Comparison of ENCODE assay signal across 9 cellular contexts in genomic region chr22:35154937-35155387, GRCh38.
DNase-seq lines count a peak whose midpoint lies in the region; ATAC-seq, FAIRE-seq and TF ChIP-seq lines count a peak whose summit lies in the region.
"Had no signal": no experiment of that assay in that cellular context is flagged by ENCODE, and none has a peak within 500 bp of the region (broad histone marks: within the 10 kb centered on the region; RNA-seq: fewer than 3 reads in every experiment).

No MANE protein-coding gene starts in this region.

- no peak for FAIRE-seq in HTR-8/SVneo (lab: Jason Lieb, UNC)
- FAIRE-seq in H1 (lab: Jason Lieb, UNC) = peak; percentile 94

- no peak overlapping the region for H2BK12ac ChIP-seq in H1 (ENCODE audit: low read depth, low read length)

- H3K18ac ChIP-seq in H1 (ENCODE audit: extremely low read depth, low read length) = no peak overlapping the region

- no peak overlapping the region for H3K56ac ChIP-seq in H1 (replicated peaks; ENCODE audit: insufficient read length, low read depth, low read length)

- H3K27ac Mint-ChIP-seq in mesothelial cell of epicardium = no peak overlapping the region

- no peak overlapping the region for H3K4me3 Mint-ChIP-seq in mesothelial cell of epicardium

- H2BK20ac ChIP-seq in H1 (ENCODE audit: low read length) = no peak overlapping the region

- H3K79me1 ChIP-seq in H1 (ENCODE audit: low read depth, low read length) = no peaks in the 10 kb centered on the region

- no peaks in the 10 kb centered on the region for H3K23me2 ChIP-seq in H1 (ENCODE audit: low read depth, low read length)

- no peaks in the 10 kb centered on the region for H3K36me3 ChIP-seq in H1 (ENCODE audit: control insufficient read depth in 2 of 4, insufficient read depth in 4 of 4, low read length in 3 of 4)
- H3K36me3 ChIP-seq: BLaER1 had no signal

- peaks cover 0 to 7% (median 1%) of the 10 kb centered on the region in 4 experiments; a peak in 3 of 7 replicates for H3K4me1 ChIP-seq in H1 (replicated peaks in 1 of 4; ENCODE audit: control insufficient read depth in 3 of 4, insufficient read depth in 4 of 4, low read length in 3 of 4)
- H3K4me1 ChIP-seq: BLaER1 had no signal

- peaks cover 7% of the 10 kb centered on the region for H3K4me1 Mint-ChIP-seq in mesothelial cell of epicardium

- H3K4ac ChIP-seq in H1 (replicated peaks; ENCODE audit: insufficient read length, low read depth, low read length) = no peak overlapping the region

- H3K27me3 ChIP-seq in H1 (replicated peaks in 1 of 4; ENCODE audit: control insufficient read depth in 3 of 4, extremely low read depth in 1 of 4, insufficient read depth in 3 of 4, low read length in 3 of 4) = 0 out of 7 replicates have a peak, but pooled peaks cover 0 to 4% (median 0%) of the 10 kb centered on the region in 4 experiments
- H3K27me3 ChIP-seq: BLaER1 had no signal

- H3K14ac ChIP-seq in H1 (ENCODE audit: insufficient read length) = no peak overlapping the region

- H3K4me2 ChIP-seq in H1 (ENCODE audit: insufficient read depth in 1 of 2, low read depth in 2 of 2, low read length in 2 of 2) = peak overlapping the region; percentile 0 to 30; a peak in 2 of 4 replicates
- H3K4me2 ChIP-seq: BLaER1 had no signal

- no peak for TF ChIP-seq EP300 in H1 (IDR thresholded peaks at IDR 0.05; ENCODE audit: borderline replicate concordance in 1 of 2, low read depth in 2 of 2, low read length in 2 of 2)

- no peaks in the 10 kb centered on the region for H3K79me2 ChIP-seq in H1 (ENCODE audit: control insufficient read depth in 1 of 2, insufficient read depth in 2 of 2, low read length in 2 of 2)

- 19% methylated on average over 10 of the region's 10 CpGs; no CpG with 5 or more reads in 1 of the 2 experiments for WGBS in H1 (ENCODE audit: extremely low coverage in 1 of 2, insufficient coverage in 1 of 2, insufficient read length in 1 of 2, insufficient replicate concordance in 2 of 2, low coverage in 1 of 2, low lambda C conversion rate in 2 of 2, missing lambda C conversion rate in 1 of 2), 2 experiments

- no peak overlapping the region for H3K4me3 ChIP-seq in H1 (ENCODE audit: extremely low read depth in 1 of 4, insufficient read depth in 2 of 4, low read depth in 3 of 4, low read length in 4 of 4)
- H3K4me3 ChIP-seq: BLaER1 had no signal

- no peak for TF ChIP-seq POLR2A in H1 (IDR thresholded peaks at IDR 0.05; ENCODE audit: control extremely low read depth in 1 of 2, low read depth in 2 of 2, low read length in 2 of 2)

- no peak overlapping the region for H3K23ac ChIP-seq in H1 (ENCODE audit: insufficient read length)

- H4K20me1 ChIP-seq in H1 (replicated peaks in 1 of 2; ENCODE audit: control insufficient read depth in 1 of 2, insufficient read depth in 2 of 2, low read length in 2 of 2) = no peaks in the 10 kb centered on the region
- H4K20me1 ChIP-seq: BLaER1 had no signal

- H3K27ac ChIP-seq in H1 (ENCODE audit: low read depth, low read length) = no peak overlapping the region
- H3K27ac ChIP-seq: BLaER1 had no signal

- H2BK15ac ChIP-seq in H1 (ENCODE audit: low read length) = no peak overlapping the region

- no peak for ATAC-seq in HG03139 (IDR thresholded peaks at IDR 0.05; ENCODE audit: unreplicated experiment)

- H4K91ac ChIP-seq in H1 (replicated peaks; ENCODE audit: insufficient read length, low read length) = no peak overlapping the region

- no peak overlapping the region for H4K8ac ChIP-seq in H1 (ENCODE audit: extremely low read depth, insufficient read depth, low read length)

- H2AFZ ChIP-seq in H1 (ENCODE audit: low read length) = peak overlapping the region; percentile 54; the same call in 1 of the 2 replicates

- H3K9ac ChIP-seq in H1 (replicated peaks in 1 of 4; ENCODE audit: extremely low read depth in 1 of 4, low read depth in 3 of 4, low read length in 3 of 4) = no peak overlapping the region
- H3K9ac ChIP-seq: BLaER1 had no signal

- H3K9me3 ChIP-seq in H1 (ENCODE audit: insufficient read depth in 2 of 2, low read depth in 1 of 2, low read length in 1 of 2) = no peaks in the 10 kb centered on the region
- H3K9me3 ChIP-seq: BLaER1 had no signal

- no peaks in the 10 kb centered on the region for H3K9me3 Mint-ChIP-seq in mesothelial cell of epicardium

- POLR2A ChIA-PET in H1 (lab: Charles Lee; ENCODE audit: partially characterized antibody) = no interaction called here

- TF ChIP-seq CTCF in H1 (IDR thresholded peaks at IDR 0.05; ENCODE audit: control extremely low read depth in 1 of 3, insufficient read depth in 1 of 3, low read depth in 1 of 3, low read length in 3 of 3) (peak; percentile 80 to 91 (median 85)), mesothelial cell of epicardium (IDR thresholded peaks at IDR 0.05; ENCODE audit: unreplicated experiment) (peak; percentile 72)

- no peaks in the 10 kb centered on the region for H3K36me3 Mint-ChIP-seq in mesothelial cell of epicardium

- no peak overlapping the region for H4K5ac ChIP-seq in H1 (ENCODE audit: insufficient read length, low read depth, low read length)

- H2BK120ac ChIP-seq in H1 (replicated peaks; ENCODE audit: low read depth, low read length) = no peak overlapping the region

- H2BK5ac ChIP-seq in H1 (ENCODE audit: low read depth, low read length) = no peak overlapping the region

- DNase-seq in NCI-H1417 (lab: John Stamatoyannopoulos, UW) = peak; percentile 50 to 70 (median 51)
- DNase-seq in NCI-H1417 treated with DMSO at 0.1 percent for 48 hours (lab: John Stamatoyannopoulos, UW) = no peak
- DNase-seq in HTR-8/SVneo (ENCODE audit: insufficient read length, low spot score) = peak; percentile 48
- peak; percentile 54 for DNase-seq in RPMI7951 (ENCODE audit: low read depth)
- peak; percentile 81 to 84 for DNase-seq in H1 (ENCODE audit: low read depth in 1 of 2, low spot score in 2 of 2)
- DNase-seq in mesothelial cell of epicardium (ENCODE audit: low spot score in 2 of 2, unreplicated experiment in 2 of 2) = peak; percentile 38 to 70
- no peak for DNase-seq in activated gamma-delta T cell (lab: John Stamatoyannopoulos, UW)

- no peak overlapping the region for H2AK5ac ChIP-seq in H1 (ENCODE audit: low read depth, low read length)

- peaks cover 53% of the 10 kb centered on the region for H3K27me3 Mint-ChIP-seq in mesothelial cell of epicardium (ENCODE audit: low read depth)

- peak; percentile 85 to 88 for TF ChIP-seq RAD21 in H1 (IDR thresholded peaks at IDR 0.05 in 1 of 2, conservative IDR thresholded peaks at IDR 0.05 in 1 of 2; ENCODE audit: low read depth in 2 of 2, low read length in 2 of 2)

- CTCF ChIA-PET in H1 (lab: Charles Lee; ENCODE audit: partially characterized antibody) = interaction anchor here (0.6 to 7.9 kb wide), 37 partner anchors 9 to 1100 kb away, joined by 3 to 87 read pairs (median 4); no protein-coding TSS in a partner anchor

TF ChIP-seq in H1, 55 proteins besides CTCF, POLR2A, EP300 and RAD21 (continues in another document):
- peak; percentile 64; the same call in 1 of the 2 replicates for TF ChIP-seq YY1 (IDR thresholded peaks at IDR 0.05; ENCODE audit: low read depth, low read length)
- TF ChIP-seq NANOG (IDR thresholded peaks at IDR 0.05; ENCODE audit: insufficient read depth, low read depth, low read length, poor library complexity, severe bottlenecking) = no peak
- TF ChIP-seq ATF3 (IDR thresholded peaks at IDR 0.05; ENCODE audit: insufficient read depth, low read depth, low read length) = no peak
- TF ChIP-seq MAX (IDR thresholded peaks at IDR 0.05) = peak; percentile 67
- TF ChIP-seq SIX5 (IDR thresholded peaks at IDR 0.05; ENCODE audit: low read depth, low read length) = no peak
- TF ChIP-seq EGR1 (IDR thresholded peaks at IDR 0.05; ENCODE audit: borderline replicate concordance, low read depth, low read length) = no peak
- no peak for TF ChIP-seq JUND (IDR thresholded peaks at IDR 0.05; ENCODE audit: low read length)
- no peak for TF ChIP-seq RXRA (IDR thresholded peaks at IDR 0.05; ENCODE audit: insufficient read depth, low read depth, low read length)
- TF ChIP-seq RNF2 (IDR thresholded peaks at IDR 0.05; ENCODE audit: borderline replicate concordance, low read depth, low read length, missing control alignments, poor library complexity, severe bottlenecking) = no peak
- TF ChIP-seq BCL11A (IDR thresholded peaks at IDR 0.05; ENCODE audit: low read depth in 2 of 2, low read length in 2 of 2) = no peak
- 0 out of 2 replicates have a peak, but pooled peaks have one; percentile 9 for TF ChIP-seq TBP (IDR thresholded peaks at IDR 0.05; ENCODE audit: low read depth, low read length)
- no peak for TF ChIP-seq KDM5A (IDR thresholded peaks at IDR 0.05; ENCODE audit: low read length)
- no peak for TF ChIP-seq SIN3A (conservative IDR thresholded peaks at IDR 0.05 in 1 of 2, IDR thresholded peaks at IDR 0.05 in 1 of 2; ENCODE audit: low read depth in 1 of 2, low read length in 2 of 2)
- TF ChIP-seq, protein P1, sequence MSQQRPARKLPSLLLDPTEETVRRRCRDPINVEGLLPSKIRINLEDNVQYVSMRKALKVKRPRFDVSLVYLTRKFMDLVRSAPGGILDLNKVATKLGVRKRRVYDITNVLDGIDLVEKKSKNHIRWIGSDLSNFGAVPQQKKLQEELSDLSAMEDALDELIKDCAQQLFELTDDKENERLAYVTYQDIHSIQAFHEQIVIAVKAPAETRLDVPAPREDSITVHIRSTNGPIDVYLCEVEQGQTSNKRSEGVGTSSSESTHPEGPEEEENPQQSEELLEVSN (IDR thresholded peaks at IDR 0.05) = 0 out of 2 replicates have a peak, but pooled peaks have one; percentile 32
- TF ChIP-seq FOSL1 (IDR thresholded peaks at IDR 0.05; ENCODE audit: insufficient read depth, low read depth, low read length) = no peak
- TF ChIP-seq ASH2L (IDR thresholded peaks at IDR 0.05; ENCODE audit: low read length) = no peak
- no peak for TF ChIP-seq TEAD4 (IDR thresholded peaks at IDR 0.05; ENCODE audit: low read depth, low read length)
- no peak for TF ChIP-seq MAFK (IDR thresholded peaks at IDR 0.05; ENCODE audit: low read depth, low read length)
- TF ChIP-seq TAF7 (optimal IDR thresholded peaks at IDR 0.05; ENCODE audit: borderline replicate concordance, low read depth, low read length) = no peak

Comparison
In these comparisons a context has a peak if more than half of its experiments do, and no peak if none do; other contexts are left out.
1. DNase-seq: peak in NCI-H1417 (3 of 3), HTR-8/SVneo (single experiment), RPMI7951 (single experiment), H1 (2 of 2) and mesothelial cell of epicardium (2 of 2); none in NCI-H1417 treated with DMSO at 0.1 percent for 48 hours (single experiment) and activated gamma-delta T cell (single experiment).